In genomic region chr12:26539131-26539530, GRCh38 we compare ENCODE assay signal across 30 cellular contexts.
"Had no signal": no experiment of that assay in that cellular context is flagged by ENCODE, and none has a peak within 500 bp of the region (broad histone marks: within the 10 kb centered on the region; RNA-seq: fewer than 3 reads in every experiment).

No MANE protein-coding gene starts in this region.

- H3K27me3 Mint-ChIP-seq: dendritic cell treated with granulocyte-macrophage colony-stimulating factor and Interleukin-4, amounts not matched to agents 40 ng/mL and 50 ng/mL, for 4 days; naive B cell; progenitor cell of endocrine pancreas; stimulated activated memory B cell treated with anti-CD40 and anti-IgM and Interleukin-4, amounts not matched to agents 10 μg/mL and 1 μg/mL and 100 μg/mL, for 72 hours had no signal

- H3K4me1 ChIP-seq: gastrocnemius medialis, heart left ventricle, lower lobe of right lung, parathyroid adenoma, spleen, testis, tibial artery, upper lobe of left lung had no signal

- H3K36me3 ChIP-seq: gastrocnemius medialis, lower lobe of right lung, upper lobe of left lung had no signal

- H3K27ac ChIP-seq: epithelial cell of prostate, gastrocnemius medialis, heart left ventricle, lower lobe of right lung, parathyroid adenoma, spleen, testis, tibial artery, upper lobe of left lung had no signal

- H3K4me3 ChIP-seq: gastrocnemius medialis, heart left ventricle, lower lobe of right lung, spleen, testis, tibial artery, upper lobe of left lung had no signal

- DNase-seq: caudate nucleus; cerebellar nuclear complex; effector CD8-positive, alpha-beta T cell; endodermal cell; foreskin fibroblast; gastrocnemius medialis; heart left ventricle; hippocampal formation; left cardiac atrium; left ventricle myocardium superior; lower lobe of right lung; naive B cell; spleen; stimulated activated CD4-positive, alpha-beta T cell treated with anti-CD3 and anti-CD28 coated beads, Interleukin-4, amount 100 ng/mL, for 4 hours; stimulated activated naive CD8-positive, alpha-beta T cell treated with anti-CD3 and anti-CD28 coated beads, Interleukin-15, Interleukin-2, amounts not matched to agents 100 U/mL and 50 U/mL, for 24 hours; substantia nigra; testis; tibial artery had no signal

- FAIRE-seq: colon, islet of Langerhans, urothelium cell line had no signal

- H3K4me1 Mint-ChIP-seq: endodermal cell; nephron; stimulated activated memory B cell treated with anti-CD40 and anti-IgM and Interleukin-4, amounts not matched to agents 10 μg/mL and 1 μg/mL and 100 μg/mL, for 72 hours had no signal

- H3K4me3 Mint-ChIP-seq: dendritic cell treated with granulocyte-macrophage colony-stimulating factor and Interleukin-4, amounts not matched to agents 40 ng/mL and 50 ng/mL, for 4 days; endodermal cell; nephron; stimulated activated memory B cell treated with anti-CD40 and anti-IgM and Interleukin-4, amounts not matched to agents 10 μg/mL and 1 μg/mL and 100 μg/mL, for 72 hours had no signal

- H3K27me3 ChIP-seq: gastrocnemius medialis, heart left ventricle, spleen, testis, tibial artery, upper lobe of left lung had no signal

- ATAC-seq: esophagus mucosa; gastrocnemius medialis; heart left ventricle; left cardiac atrium; left ventricle myocardium superior; lower lobe of right lung; sciatic nerve; stimulated activated memory B cell treated with anti-CD40 and anti-IgM and Interleukin-4, amounts not matched to agents 10 μg/mL and 1 μg/mL and 100 μg/mL, for 72 hours; stimulated activated naive CD8-positive, alpha-beta T cell treated with anti-CD3 and anti-CD28 coated beads, Interleukin-15, Interleukin-2, amounts not matched to agents 100 U/mL and 50 U/mL, for 24 hours had no signal

- H3K9me3 ChIP-seq: gastrocnemius medialis, heart left ventricle, lower lobe of right lung, spleen, testis, tibial artery, upper lobe of left lung had no signal

- H3K27ac Mint-ChIP-seq: dendritic cell treated with granulocyte-macrophage colony-stimulating factor and Interleukin-4, amounts not matched to agents 40 ng/mL and 50 ng/mL, for 4 days; endodermal cell; progenitor cell of endocrine pancreas; stimulated activated memory B cell treated with anti-CD40 and anti-IgM and Interleukin-4, amounts not matched to agents 10 μg/mL and 1 μg/mL and 100 μg/mL, for 72 hours had no signal

- H3K9me3 Mint-ChIP-seq: dendritic cell treated with granulocyte-macrophage colony-stimulating factor and Interleukin-4, amounts not matched to agents 40 ng/mL and 50 ng/mL, for 4 days; endodermal cell; naive B cell; nephron; stimulated activated memory B cell treated with anti-CD40 and anti-IgM and Interleukin-4, amounts not matched to agents 10 μg/mL and 1 μg/mL and 100 μg/mL, for 72 hours had no signal
